In the genomic region with DNA sequence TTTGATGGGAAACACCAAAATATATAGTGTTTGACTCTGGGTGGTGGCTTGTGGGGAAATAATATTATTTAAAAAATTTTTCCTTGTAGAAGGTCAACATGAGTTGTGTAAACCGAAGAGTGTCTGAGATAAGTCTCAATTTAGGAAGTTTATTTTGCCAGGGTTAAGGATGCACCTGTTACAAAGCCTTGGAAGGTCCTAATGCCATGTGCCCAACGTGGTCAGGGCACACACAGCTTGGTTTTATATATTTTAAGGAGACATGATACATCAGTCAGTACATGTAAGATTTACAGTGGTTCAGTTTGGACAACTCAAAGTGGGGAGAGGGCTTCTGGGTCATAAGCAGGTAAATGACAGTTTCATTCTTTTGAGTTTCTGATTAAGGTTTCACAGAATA, we compare ENCODE assay signal across 19 cellular contexts.
"Had no signal": no experiment of that assay in that cellular context is flagged by ENCODE, and none has a peak within 500 bp of the region (broad histone marks: within the 10 kb centered on the region; RNA-seq: fewer than 3 reads in every experiment).

No MANE protein-coding gene starts in this region.

- H3K27ac ChIP-seq: RWPE1 had no signal

- H3K27me3 ChIP-seq: MG63 had no signal

- H3K9me3 ChIP-seq: MG63 had no signal

- DNase-seq: IMR-90, Karpas-422, KG1, MG63, NCI-H1092 treated with DMSO at 0.1 percent for 48 hours, NCI-H1436, NCI-H187, NCI-H2029, NCI-H2081 treated with DMSO at 0.1 percent for 48 hours, NCI-H2171, NCI-H226, NCI-H446, NCI-H510A, NCI-H524 treated with DMSO at 0.1 percent for 48 hours, NCI-H774, SHP77 had no signal

- FAIRE-seq: HepG2 had no signal

- H3K4me3 ChIP-seq: MG63 had no signal

- ATAC-seq: HepG2, SK-N-SH treated with all-trans-retinoic acid at 6 μM for 48 hours had no signal

- H3K36me3 ChIP-seq: MG63 had no signal
